ENCODE assay signal across 8 cellular contexts in genomic region chr18:51195602-51196115, GRCh38. TPM values are rescaled to one million over a fixed set of nuclear protein-coding genes. Genes with fewer than 3 reads are reported as not detected.
DNase-seq lines count a peak whose midpoint lies in the region; ATAC-seq and TF ChIP-seq lines count a peak whose summit lies in the region.

No MANE protein-coding gene starts in this region.

- H4K20me1 ChIP-seq in Loucy (ENCODE audit: insufficient read depth, low read length, poor library complexity, severe bottlenecking): peaks cover 54% of the 10 kb centered on the region

- TF ChIP-seq CTCF in Loucy (conservative IDR thresholded peaks at IDR 0.05; ENCODE audit: low read length): no peak
- no peak for TF ChIP-seq CTCF in ascending aorta (IDR thresholded peaks at IDR 0.05)

- H3K27ac ChIP-seq in ascending aorta: peak overlapping the region; percentile 97 to 98

- H3K4me3 ChIP-seq in Loucy (ENCODE audit: low read length, poor library complexity, severe bottlenecking): peak overlapping the region; percentile 81
- peak overlapping the region; percentile 81 to 82 for H3K4me3 ChIP-seq in ascending aorta
- peak overlapping the region; percentile 80 for H3K4me3 ChIP-seq in skeletal muscle satellite cell (ENCODE audit: low read length)

- H2AFZ ChIP-seq in Loucy (ENCODE audit: low read length): no peak overlapping the region

- no peaks in the 10 kb centered on the region for H3K9me2 ChIP-seq in Loucy (replicated peaks; ENCODE audit: low read depth, low read length)

- intact Hi-C loops in ascending aorta (cut with DNase I): loop anchor here (2.0 to 10.0 kb wide), 6 partner anchors 229 to 1381 kb away; partner anchors contain the start of genes ACAA2, MBD1, ME2 and MRO

- no peaks in the 10 kb centered on the region for H3F3A ChIP-seq in Loucy (ENCODE audit: low read depth)

- H3K36me3 ChIP-seq in Loucy (ENCODE audit: insufficient read depth, low read length) (no peaks in the 10 kb centered on the region), ascending aorta (no peaks in the 10 kb centered on the region), skeletal muscle satellite cell (ENCODE audit: insufficient read depth, low read length) (no peaks in the 10 kb centered on the region)

- peak; percentile 47 for DNase-seq in EL
- peak; percentile 41 for DNase-seq in RPMI7951 (ENCODE audit: low read depth)
- DNase-seq in ascending aorta (ENCODE audit: low spot score in 2 of 2): no peak
- peak; percentile 46 for DNase-seq in iPS-NIHi11 (ENCODE audit: low spot score)

- ATAC-seq in HG02588 (IDR thresholded peaks at IDR 0.05; ENCODE audit: unreplicated experiment) (no peak), HG03457 (IDR thresholded peaks at IDR 0.05; ENCODE audit: unreplicated experiment) (no peak)

- peak overlapping the region; percentile 98 for H3K4me2 ChIP-seq in Loucy (ENCODE audit: low read depth, low read length, poor library complexity, severe bottlenecking)
- H3K4me2 ChIP-seq in skeletal muscle satellite cell (ENCODE audit: low read length): peak overlapping the region; percentile 85

- H3K9ac ChIP-seq in Loucy (ENCODE audit: low read depth, low read length, poor library complexity, severe bottlenecking): peak overlapping the region; percentile 95
- peak overlapping the region; percentile 87 for H3K9ac ChIP-seq in skeletal muscle satellite cell (ENCODE audit: low read depth, low read length)

- H3K4me1 ChIP-seq in Loucy (ENCODE audit: insufficient read depth, low read length, poor library complexity, severe bottlenecking) (peaks cover 30% of the 10 kb centered on the region), ascending aorta (peaks cover 0 to 24% of the 10 kb centered on the region in 2 donors), skeletal muscle satellite cell (ENCODE audit: control insufficient read depth, insufficient read depth, low read length) (peaks cover 45% of the 10 kb centered on the region)

- H3K79me2 ChIP-seq in Loucy (ENCODE audit: insufficient read depth, low read length): peaks cover 59% of the 10 kb centered on the region

- H3K27me3 ChIP-seq in Loucy (ENCODE audit: insufficient read depth, low read length, poor library complexity, severe bottlenecking) (no peaks in the 10 kb centered on the region), ascending aorta (no peaks in the 10 kb centered on the region), skeletal muscle satellite cell (ENCODE audit: control insufficient read depth, insufficient read depth, low read length) (no peaks in the 10 kb centered on the region)

- H3K9me3 ChIP-seq in Loucy (ENCODE audit: insufficient read depth, low read depth, low read length): no peaks in the 10 kb centered on the region
- no peaks in the 10 kb centered on the region for H3K9me3 ChIP-seq in ascending aorta
- H3K9me3 ChIP-seq in skeletal muscle satellite cell (replicated peaks; ENCODE audit: low read length): no peaks in the 10 kb centered on the region

RNA-seq across cellular contexts. Expression of gene MEX3C, which starts 1.8 kb away (rescaled TPM):
- total RNA-seq in RPMI7951 (2014; rRNA removed; shearing (Covaris generic)): 36.5 and 38.1 TPM in 2 replicates
- 97.7 TPM for total RNA-seq in ascending aorta
- total RNA-seq in skeletal muscle satellite cell (2012; rRNA removed): 29.5 and 30.4 TPM in 2 replicates

Comparison
In these comparisons a context has a peak if more than half of its experiments do, and no peak if none do; other contexts are left out.
1. DNase-seq: peak in EL (single experiment), RPMI7951 (single experiment) and iPS-NIHi11 (single experiment); none in ascending aorta (0 of 2).
2. Peak in every context shown above with its lines, with median percentiles within 50 percentile points of each other: H3K4me3 ChIP-seq.